In the genomic region with DNA sequence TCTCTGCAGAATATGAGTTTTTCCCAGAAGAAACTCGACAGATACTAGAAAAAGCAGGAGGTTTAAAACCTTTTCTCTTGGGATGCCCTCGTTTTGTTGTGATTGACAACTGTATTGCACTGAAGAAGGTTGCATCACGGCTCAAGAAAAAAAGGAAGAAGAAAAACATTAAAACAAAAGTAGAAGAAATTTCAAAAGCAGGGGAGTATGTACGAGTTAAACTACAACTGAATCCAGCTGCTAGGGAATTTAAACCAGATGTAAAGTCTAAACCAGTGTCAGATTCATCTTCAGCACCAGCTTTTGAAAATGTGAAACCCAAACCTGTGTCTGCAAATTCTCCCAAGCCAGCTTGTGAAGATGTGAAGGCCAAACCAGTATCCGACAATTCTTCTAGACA, we compare ENCODE assay signal across 27 cellular contexts.
DNase-seq lines count a peak whose midpoint lies in the region; ATAC-seq lines count a peak whose summit lies in the region.
"Had no signal": no experiment of that assay in that cellular context is flagged by ENCODE, and none has a peak within 500 bp of the region (broad histone marks: within the 10 kb centered on the region; RNA-seq: fewer than 3 reads in every experiment).

No MANE protein-coding gene starts in this region.

- H3K4me3 Mint-ChIP-seq in activated T-helper 2 cell treated with anti-CD3 and anti-CD28 coated beads, Interferon-gamma antibody, Interleukin-2, Interleukin-4, amounts not matched to agents 10 μg/mL and 5 μg/mL and 100 μg/mL, durations not matched to agents 14 hours and 24 hours and 36 hours (ENCODE audit: low read depth): no peak overlapping the region
- no peak overlapping the region for H3K4me3 Mint-ChIP-seq in naive thymus-derived CD8-positive, alpha-beta T cell
- H3K4me3 Mint-ChIP-seq: activated CD4-positive, alpha-beta memory T cell treated with anti-CD3 and anti-CD28 coated beads, Interleukin-2, amount 10 ng/mL, durations not matched to agents 7 days and 5 days; CD4-positive, CD25-positive, alpha-beta regulatory T cell; natural killer cell treated with Interleukin-12 subunit alpha and Interleukin-12 subunit beta and Interleukin-15 and Interleukin-18, amount 100 ng/mL, for 72 hours; stimulated activated naive B cell treated with anti-CD40 and anti-IgM and Interleukin-4, amounts not matched to agents 10 μg/mL and 1 μg/mL and 100 μg/mL, for 72 hours had no signal

- H2BK120ac ChIP-seq in mesendoderm (ENCODE audit: low read depth, low read length): no peak overlapping the region

- H3K9ac ChIP-seq in adipocyte (ENCODE audit: low read length) (peak overlapping the region; percentile 25), mesendoderm (ENCODE audit: low read length) (no peak overlapping the region)

- no peak overlapping the region for H3K23ac ChIP-seq in mesendoderm (ENCODE audit: low read length)

- no CpG with 5 or more reads among the region's 5 CpGs for WGBS in mesendoderm (ENCODE audit: extremely low coverage, insufficient coverage, low lambda C conversion rate)

- H3K18ac ChIP-seq in mesendoderm (ENCODE audit: low read length): no peak overlapping the region

- no peaks in the 10 kb centered on the region for H3K27me3 ChIP-seq in adipocyte (replicated peaks; ENCODE audit: control insufficient read depth, insufficient read depth, low read length)
- H3K27me3 ChIP-seq in mesendoderm (ENCODE audit: insufficient read depth, low read length, poor library complexity): no peaks in the 10 kb centered on the region
- H3K27me3 ChIP-seq: ovary, right atrium auricular region, spleen, uterus had no signal

- no peaks in the 10 kb centered on the region for H3K79me1 ChIP-seq in mesendoderm (ENCODE audit: low read length)

- intact Hi-C loops in activated T-helper 2 cell treated with anti-CD3 and anti-CD28 coated beads, Interferon-gamma antibody, Interleukin-2, Interleukin-4, amounts not matched to agents 10 μg/mL and 5 μg/mL and 100 μg/mL, durations not matched to agents 14 hours and 24 hours and 36 hours (cut with micrococcal nuclease): no loop called here

- POLR2A ChIA-PET in naive thymus-derived CD8-positive, alpha-beta T cell (lab: Charles Lee): no interaction called here

- DNase-seq in CD1c-positive myeloid dendritic cell (ENCODE audit: extremely low spot score) (peak; percentile 5), MV-4-11 (lab: John Stamatoyannopoulos, UW) (peak; percentile 49), adipocyte (ENCODE audit: low read depth) (peak; percentile 85), mesendoderm (no peak), NCI-H1436 (lab: John Stamatoyannopoulos, UW) (no peak)
- DNase-seq in activated T-helper 2 cell treated with anti-CD3 and anti-CD28 coated beads, Interferon-gamma antibody, Interleukin-2, Interleukin-4, amounts not matched to agents 10 μg/mL and 5 μg/mL and 100 μg/mL, durations not matched to agents 14 hours and 24 hours and 36 hours (ENCODE audit: low spot score): no peak
- DNase-seq in naive thymus-derived CD8-positive, alpha-beta T cell: no peak
- no peak for DNase-seq in activated naive CD4-positive, alpha-beta T cell treated with Interleukin-2 at 50 U/mL for 16 hours
- DNase-seq: activated CD4-positive, alpha-beta memory T cell treated with anti-CD3 and anti-CD28 coated beads, Interleukin-2, amount 10 ng/mL, durations not matched to agents 7 days and 5 days; activated CD4-positive, CD25-positive, alpha-beta regulatory T cell; activated effector memory CD4-positive, alpha-beta T cell treated with Interleukin-2 at 50 U/mL for 16 hours; CD4-positive, CD25-positive, alpha-beta regulatory T cell; effector CD4-positive, alpha-beta T cell; foreskin melanocyte; hypothalamus; NCI-H146; NCI-H69; ovary; PC-3; Right ventricle myocardium superior; spleen; stimulated activated CD4-positive, alpha-beta T cell treated with anti-CD3 and anti-CD28 coated beads, Interleukin-4, amount 100 ng/mL, for 24 hours; stimulated activated naive B cell treated with anti-CD40 and anti-IgM and Interleukin-4, amounts not matched to agents 10 μg/mL and 1 μg/mL and 100 μg/mL, for 72 hours; uterus had no signal

- H3K79me2 ChIP-seq in mesendoderm (ENCODE audit: control insufficient read depth, insufficient read depth, low read length): no peaks in the 10 kb centered on the region

- H3K9me3 Mint-ChIP-seq in activated T-helper 2 cell treated with anti-CD3 and anti-CD28 coated beads, Interferon-gamma antibody, Interleukin-2, Interleukin-4, amounts not matched to agents 10 μg/mL and 5 μg/mL and 100 μg/mL, durations not matched to agents 14 hours and 24 hours and 36 hours: no peaks in the 10 kb centered on the region
- H3K9me3 Mint-ChIP-seq in naive thymus-derived CD8-positive, alpha-beta T cell: no peaks in the 10 kb centered on the region
- H3K9me3 Mint-ChIP-seq: activated CD4-positive, alpha-beta memory T cell treated with anti-CD3 and anti-CD28 coated beads, Interleukin-2, amount 10 ng/mL, durations not matched to agents 7 days and 5 days; natural killer cell treated with Interleukin-12 subunit alpha and Interleukin-12 subunit beta and Interleukin-15 and Interleukin-18, amount 100 ng/mL, for 72 hours; stimulated activated naive B cell treated with anti-CD40 and anti-IgM and Interleukin-4, amounts not matched to agents 10 μg/mL and 1 μg/mL and 100 μg/mL, for 72 hours had no signal

- H3K4me2 ChIP-seq in mesendoderm (ENCODE audit: low read length): no peak overlapping the region

- H3K27me3 Mint-ChIP-seq in activated T-helper 2 cell treated with anti-CD3 and anti-CD28 coated beads, Interferon-gamma antibody, Interleukin-2, Interleukin-4, amounts not matched to agents 10 μg/mL and 5 μg/mL and 100 μg/mL, durations not matched to agents 14 hours and 24 hours and 36 hours (ENCODE audit: low read depth): no peaks in the 10 kb centered on the region
- no peaks in the 10 kb centered on the region for H3K27me3 Mint-ChIP-seq in naive thymus-derived CD8-positive, alpha-beta T cell
- H3K27me3 Mint-ChIP-seq: activated CD4-positive, alpha-beta memory T cell treated with anti-CD3 and anti-CD28 coated beads, Interleukin-2, amount 10 ng/mL, durations not matched to agents 7 days and 5 days; CD4-positive, CD25-positive, alpha-beta regulatory T cell; natural killer cell treated with Interleukin-12 subunit alpha and Interleukin-12 subunit beta and Interleukin-15 and Interleukin-18, amount 100 ng/mL, for 72 hours; stimulated activated naive B cell treated with anti-CD40 and anti-IgM and Interleukin-4, amounts not matched to agents 10 μg/mL and 1 μg/mL and 100 μg/mL, for 72 hours had no signal

- peak overlapping the region; percentile 28 for H4K8ac ChIP-seq in mesendoderm (ENCODE audit: low read depth, low read length)

- H3K27ac ChIP-seq in mesendoderm (ENCODE audit: low read depth, low read length): no peak overlapping the region
- H3K27ac ChIP-seq: ovary, right atrium auricular region, uterus had no signal

- H3K9me3 ChIP-seq in adipocyte (ENCODE audit: control insufficient read depth, low read length): no peaks in the 10 kb centered on the region
- H3K9me3 ChIP-seq: ovary, right atrium auricular region, spleen, uterus had no signal

- H3K4me1 ChIP-seq in adipocyte (ENCODE audit: control insufficient read depth, insufficient read depth, low read length): peaks cover 18% of the 10 kb centered on the region
- H3K4me1 ChIP-seq in mesendoderm (ENCODE audit: control insufficient read depth, low read depth, low read length): no peaks in the 10 kb centered on the region
- H3K4me1 ChIP-seq: right atrium auricular region, spleen, uterus had no signal

- no peak overlapping the region for H2AK5ac ChIP-seq in mesendoderm (ENCODE audit: low read length)

- H2BK5ac ChIP-seq in mesendoderm (ENCODE audit: low read length): no peak overlapping the region

- ATAC-seq in naive thymus-derived CD8-positive, alpha-beta T cell: no peak
- ATAC-seq: left lobe of liver; natural killer cell treated with Interleukin-12 subunit alpha and Interleukin-12 subunit beta and Interleukin-15 and Interleukin-18, amount 100 ng/mL, for 72 hours; PC-3; stimulated activated naive B cell treated with anti-CD40 and anti-IgM and Interleukin-4, amounts not matched to agents 10 μg/mL and 1 μg/mL and 100 μg/mL, for 72 hours had no signal

- peaks cover 39% of the 10 kb centered on the region for H3K36me3 Mint-ChIP-seq in activated T-helper 2 cell treated with anti-CD3 and anti-CD28 coated beads, Interferon-gamma antibody, Interleukin-2, Interleukin-4, amounts not matched to agents 10 μg/mL and 5 μg/mL and 100 μg/mL, durations not matched to agents 14 hours and 24 hours and 36 hours (ENCODE audit: low read depth)
- H3K36me3 Mint-ChIP-seq in naive thymus-derived CD8-positive, alpha-beta T cell: peaks cover 3 to 85% (median 32%) of the 10 kb centered on the region in 3 donors

- H3K4me3 ChIP-seq in adipocyte (ENCODE audit: low read length) (no peak overlapping the region), mesendoderm (ENCODE audit: low read length) (no peak overlapping the region)
- H3K4me3 ChIP-seq: ovary, right atrium auricular region, spleen, uterus had no signal

- H3K36me3 ChIP-seq in adipocyte (ENCODE audit: control insufficient read depth, insufficient read depth, low read length, severe bottlenecking): peaks cover 86% of the 10 kb centered on the region
- H3K36me3 ChIP-seq in mesendoderm (ENCODE audit: control insufficient read depth, insufficient read depth, low read length): no peaks in the 10 kb centered on the region
- H3K36me3 ChIP-seq: ovary, uterus had no signal

- peaks cover 4% of the 10 kb centered on the region for H3K4me1 Mint-ChIP-seq in activated T-helper 2 cell treated with anti-CD3 and anti-CD28 coated beads, Interferon-gamma antibody, Interleukin-2, Interleukin-4, amounts not matched to agents 10 μg/mL and 5 μg/mL and 100 μg/mL, durations not matched to agents 14 hours and 24 hours and 36 hours (ENCODE audit: low read depth)
- H3K4me1 Mint-ChIP-seq in naive thymus-derived CD8-positive, alpha-beta T cell: peaks cover 0 to 2% (median 0%) of the 10 kb centered on the region in 4 donors
- H3K4me1 Mint-ChIP-seq: activated CD4-positive, alpha-beta memory T cell treated with anti-CD3 and anti-CD28 coated beads, Interleukin-2, amount 10 ng/mL, durations not matched to agents 7 days and 5 days; stimulated activated naive B cell treated with anti-CD40 and anti-IgM and Interleukin-4, amounts not matched to agents 10 μg/mL and 1 μg/mL and 100 μg/mL, for 72 hours had no signal

- H3K27ac Mint-ChIP-seq in activated T-helper 2 cell treated with anti-CD3 and anti-CD28 coated beads, Interferon-gamma antibody, Interleukin-2, Interleukin-4, amounts not matched to agents 10 μg/mL and 5 μg/mL and 100 μg/mL, durations not matched to agents 14 hours and 24 hours and 36 hours: no peak overlapping the region
- H3K27ac Mint-ChIP-seq in naive thymus-derived CD8-positive, alpha-beta T cell: no peak overlapping the region
- H3K27ac Mint-ChIP-seq: activated CD4-positive, alpha-beta memory T cell treated with anti-CD3 and anti-CD28 coated beads, Interleukin-2, amount 10 ng/mL, durations not matched to agents 7 days and 5 days; CD4-positive, CD25-positive, alpha-beta regulatory T cell; natural killer cell treated with Interleukin-12 subunit alpha and Interleukin-12 subunit beta and Interleukin-15 and Interleukin-18, amount 100 ng/mL, for 72 hours; stimulated activated naive B cell treated with anti-CD40 and anti-IgM and Interleukin-4, amounts not matched to agents 10 μg/mL and 1 μg/mL and 100 μg/mL, for 72 hours had no signal

- H3K56ac ChIP-seq in mesendoderm (ENCODE audit: low read length): no peak overlapping the region

- H4K5ac ChIP-seq in mesendoderm (ENCODE audit: low read length): no peak overlapping the region

- no peak overlapping the region for H3K4ac ChIP-seq in mesendoderm (ENCODE audit: low read depth, low read length)

- no peak overlapping the region for H2BK15ac ChIP-seq in mesendoderm (replicated peaks; ENCODE audit: low read depth)

Comparison
In these comparisons a context has a peak if more than half of its experiments do, and no peak if none do; other contexts are left out.
1. DNase-seq: peak in CD1c-positive myeloid dendritic cell (single experiment), MV-4-11 (single experiment) and adipocyte (single experiment); none in mesendoderm (single experiment), activated T-helper 2 cell treated with anti-CD3 and anti-CD28 coated beads, Interferon-gamma antibody, Interleukin-2, Interleukin-4, amounts not matched to agents 10 μg/mL and 5 μg/mL and 100 μg/mL, durations not matched to agents 14 hours and 24 hours and 36 hours (single experiment), NCI-H1436 (single experiment), naive thymus-derived CD8-positive, alpha-beta T cell (0 of 10) and activated naive CD4-positive, alpha-beta T cell treated with Interleukin-2 at 50 U/mL for 16 hours (single experiment).